In the genomic region with DNA sequence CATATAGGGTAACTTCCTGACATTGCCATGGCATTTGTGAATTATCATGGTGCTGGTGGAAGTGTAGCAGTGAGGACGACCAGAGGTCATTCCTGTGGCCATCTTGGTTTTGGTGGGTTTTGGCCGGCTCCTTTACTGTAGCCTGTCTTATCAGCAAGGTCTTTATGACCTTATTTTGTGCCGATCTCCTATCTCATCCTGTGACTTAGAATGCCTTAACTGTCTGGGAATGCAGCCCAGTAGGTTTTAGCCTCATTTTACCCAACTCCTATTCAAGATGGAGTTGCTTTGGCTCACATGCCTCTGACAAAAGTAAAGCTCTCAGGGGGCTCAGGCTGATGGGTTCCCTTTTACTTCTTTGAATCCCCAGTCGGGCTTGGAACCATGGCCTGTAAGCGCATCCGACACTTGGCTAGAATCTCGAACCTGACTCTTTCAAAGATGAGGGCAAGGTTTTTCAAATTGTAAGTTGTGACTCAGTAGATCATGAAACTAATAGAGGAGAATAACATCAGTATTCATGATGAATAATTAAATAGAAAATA, we compare ENCODE assay signal across 25 cellular contexts.
"Had no signal": no experiment of that assay in that cellular context is flagged by ENCODE, and none has a peak within 500 bp of the region (broad histone marks: within the 10 kb centered on the region; RNA-seq: fewer than 3 reads in every experiment).

No MANE protein-coding gene starts in this region.

- H3K27ac Mint-ChIP-seq: activated CD4-positive, alpha-beta memory T cell treated with anti-CD3 and anti-CD28 coated beads for 36 hours; activated CD4-positive, alpha-beta T cell treated with anti-CD3 and anti-CD28 coated beads, Interleukin-2, amount 10 ng/mL, durations not matched to agents 24 days and 14 days; activated naive CD4-positive, alpha-beta T cell treated with anti-CD3 and anti-CD28 coated beads for 36 hours; activated naive CD8-positive, alpha-beta T cell; activated T-helper 17 cell treated with anti-CD3 and anti-CD28 coated beads, Interleukin-2, amount 50 U/mL, for 72 hours; T-helper 17 cell had no signal

- H3K4me3 Mint-ChIP-seq: activated CD4-positive, alpha-beta memory T cell treated with anti-CD3 and anti-CD28 coated beads for 36 hours; activated CD4-positive, alpha-beta T cell treated with anti-CD3 and anti-CD28 coated beads, Interleukin-2, amount 10 ng/mL, durations not matched to agents 24 days and 14 days; activated naive CD4-positive, alpha-beta T cell treated with anti-CD3 and anti-CD28 coated beads for 36 hours; activated naive CD8-positive, alpha-beta T cell; activated T-cell treated with anti-CD3 and anti-CD28 coated beads, Interleukin-2, amount 50 U/mL, for 4 hours; activated T-helper 17 cell treated with anti-CD3 and anti-CD28 coated beads, Interleukin-2, amount 50 U/mL, for 72 hours; T-helper 17 cell; WTC11 had no signal

- DNase-seq: activated CD4-positive, alpha-beta memory T cell treated with anti-CD3 and anti-CD28 coated beads for 36 hours; activated CD4-positive, alpha-beta T cell treated with anti-CD3 and anti-CD28 coated beads, Interleukin-2, amount 10 ng/mL, durations not matched to agents 24 days and 14 days; activated CD4-positive, CD25-positive, alpha-beta regulatory T cell treated with anti-CD3 and anti-CD28 coated beads, Interleukin-2, amount 50 U/mL, for 72 hours; activated CD8-positive, alpha-beta memory T cell treated with anti-CD3 and anti-CD28 coated beads for 24 hours; activated gamma-delta T cell; activated naive CD4-positive, alpha-beta T cell treated with anti-CD3 and anti-CD28 coated beads for 36 hours; activated T-cell treated with anti-CD3 and anti-CD28 coated beads, Interleukin-2, amount 50 U/mL, for 4 hours; amygdala; brain microvascular endothelial cell; Kasumi-1; NCI-H1930; NCI-H2107; NCI-H2171 treated with DMSO at 0.1 percent for 48 hours; NCI-H345; NCI-H510A; NCI-H526 treated with DMSO at 0.1 percent for 48 hours; NK-92 treated with Interleukin-12 subunit alpha and Interleukin-12 subunit beta, amount 100 ng/mL, for 24 hours; PC-9; SHP77 treated with DMSO at 0.1 percent for 48 hours; T-helper 17 cell; T-helper 9 cell had no signal

- H3K27ac ChIP-seq: brain microvascular endothelial cell, cardiac muscle cell, PC-9 had no signal

- H3K9me3 Mint-ChIP-seq: activated CD4-positive, alpha-beta memory T cell treated with anti-CD3 and anti-CD28 coated beads for 36 hours; activated CD4-positive, alpha-beta T cell treated with anti-CD3 and anti-CD28 coated beads, Interleukin-2, amount 10 ng/mL, durations not matched to agents 24 days and 14 days; activated naive CD4-positive, alpha-beta T cell treated with anti-CD3 and anti-CD28 coated beads for 36 hours; activated T-cell treated with anti-CD3 and anti-CD28 coated beads, Interleukin-2, amount 50 U/mL, for 4 hours; activated T-helper 17 cell treated with anti-CD3 and anti-CD28 coated beads, Interleukin-2, amount 50 U/mL, for 72 hours had no signal

- H3K36me3 ChIP-seq: brain microvascular endothelial cell, cardiac muscle cell had no signal

- H3K27me3 Mint-ChIP-seq: activated CD4-positive, alpha-beta memory T cell treated with anti-CD3 and anti-CD28 coated beads for 36 hours; activated CD4-positive, alpha-beta T cell treated with anti-CD3 and anti-CD28 coated beads, Interleukin-2, amount 10 ng/mL, durations not matched to agents 24 days and 14 days; activated naive CD8-positive, alpha-beta T cell; activated T-helper 17 cell treated with anti-CD3 and anti-CD28 coated beads, Interleukin-2, amount 50 U/mL, for 72 hours; T-helper 17 cell had no signal

- ATAC-seq: activated T-cell treated with anti-CD3 and anti-CD28 coated beads, Interleukin-2, amount 50 U/mL, for 4 hours; activated T-helper 17 cell treated with anti-CD3 and anti-CD28 coated beads, Interleukin-2, amount 50 U/mL, for 72 hours; T-helper 17 cell; WTC11 had no signal

- H3K4me3 ChIP-seq: cardiac muscle cell, PC-9 had no signal

- H3K27me3 ChIP-seq: brain microvascular endothelial cell, cardiac muscle cell had no signal

- H3K4me2 ChIP-seq: PC-9 had no signal

- H2AFZ ChIP-seq: PC-9 had no signal
